8 cellular contexts compared by ENCODE assay signal in genomic region chr3:121431717-121432517, GRCh38.
DNase-seq lines count a peak whose midpoint lies in the region; ATAC-seq and TF ChIP-seq lines count a peak whose summit lies in the region.

No MANE protein-coding gene starts in this region.

- no peaks in the 10 kb centered on the region for H3K79me2 ChIP-seq in OCI-LY3 (ENCODE audit: low read length)

- peaks cover 55% of the 10 kb centered on the region for H3K36me3 ChIP-seq in OCI-LY3 (replicated peaks; ENCODE audit: low read depth, low read length)
- H3K36me3 ChIP-seq in liver (ENCODE audit: control insufficient read depth in 4 of 4, insufficient read depth in 3 of 4, low read depth in 1 of 4, low read length in 3 of 4): no peaks in the 10 kb centered on the region

- peak; percentile 96 for ATAC-seq in HG02870 (IDR thresholded peaks at IDR 0.05; ENCODE audit: unreplicated experiment)
- peak; percentile 72 for ATAC-seq in stimulated activated memory B cell treated with anti-CD40 and anti-IgM and Interleukin-4, amounts not matched to agents 10 μg/mL and 1 μg/mL and 100 μg/mL, for 72 hours

- in situ Hi-C loops in astrocyte of the cerebellum (cut with HindIII; ENCODE audit: low sequenced_read_pairs): no loop called here

- H3K9me3 ChIP-seq in OCI-LY3 (ENCODE audit: insufficient read depth, low read length): no peaks in the 10 kb centered on the region
- no peaks in the 10 kb centered on the region for H3K9me3 ChIP-seq in liver (ENCODE audit: control insufficient read depth in 4 of 4, low read length in 3 of 4)

- H3K9me3 Mint-ChIP-seq in stimulated activated memory B cell treated with anti-CD40 and anti-IgM and Interleukin-4, amounts not matched to agents 10 μg/mL and 1 μg/mL and 100 μg/mL, for 72 hours: no peaks in the 10 kb centered on the region

- TF ChIP-seq CTCF in OCI-LY3 (IDR thresholded peaks at IDR 0.05; ENCODE audit: low read depth, low read length): no peak
- no peak for TF ChIP-seq CTCF in astrocyte of the cerebellum (IDR thresholded peaks at IDR 0.05; ENCODE audit: low read depth, low read length, missing control alignments)
- no peak for TF ChIP-seq CTCF in liver (IDR thresholded peaks at IDR 0.05; ENCODE audit: low read depth, low read length, missing input control)

- H3K27ac ChIP-seq in OCI-LY3 (ENCODE audit: low read length) (no peak overlapping the region), liver (ENCODE audit: low read depth in 1 of 2, low read length in 2 of 2) (peak overlapping the region; percentile 2 to 10)

- H3K4me3 Mint-ChIP-seq in stimulated activated memory B cell treated with anti-CD40 and anti-IgM and Interleukin-4, amounts not matched to agents 10 μg/mL and 1 μg/mL and 100 μg/mL, for 72 hours: peak overlapping the region; percentile 26

- H3K9ac ChIP-seq in OCI-LY3 (ENCODE audit: low read length) (no peak overlapping the region), liver (ENCODE audit: low read depth in 1 of 2, low read length in 2 of 2) (no peak overlapping the region)

- H4K20me1 ChIP-seq in OCI-LY3 (ENCODE audit: insufficient read depth, low read length): no peaks in the 10 kb centered on the region

- TF ChIP-seq RAD21 in liver (IDR thresholded peaks at IDR 0.05): peak in 1 of 2 donors; percentile 10

- DNase-seq in activated CD8-positive, alpha-beta memory T cell treated with anti-CD3 and anti-CD28 coated beads for 4 hours (ENCODE audit: low read depth in 2 of 2): peak; percentile 19 to 37
- no peak for DNase-seq in activated CD8-positive, alpha-beta memory T cell treated with anti-CD3 and anti-CD28 coated beads, Interleukin-2, amount 50 U/mL, for 48 hours
- peak; percentile 54 for DNase-seq in astrocyte of the cerebellum (ENCODE audit: low read depth)
- no peak for DNase-seq in anterior cingulate cortex (lab: John Stamatoyannopoulos, UW)

- H3K4me1 ChIP-seq in OCI-LY3 (ENCODE audit: low read length) (peaks cover 20% of the 10 kb centered on the region), liver (ENCODE audit: control insufficient read depth in 4 of 4, insufficient read depth in 4 of 4, low read length in 3 of 4) (peaks cover 0 to 6% (median 5%) of the 10 kb centered on the region in 4 donors)

- peaks cover 10% of the 10 kb centered on the region for H3K4me1 Mint-ChIP-seq in stimulated activated memory B cell treated with anti-CD40 and anti-IgM and Interleukin-4, amounts not matched to agents 10 μg/mL and 1 μg/mL and 100 μg/mL, for 72 hours

- H3K27ac Mint-ChIP-seq in stimulated activated memory B cell treated with anti-CD40 and anti-IgM and Interleukin-4, amounts not matched to agents 10 μg/mL and 1 μg/mL and 100 μg/mL, for 72 hours: peak overlapping the region; percentile 67

- no peak overlapping the region for H3K4me3 ChIP-seq in OCI-LY3 (ENCODE audit: low read length)
- peak overlapping the region; percentile 4 for H3K4me3 ChIP-seq in astrocyte of the cerebellum (ENCODE audit: low read depth, low read length)
- H3K4me3 ChIP-seq in liver (ENCODE audit: low read depth in 1 of 3, low read length in 3 of 3): peak overlapping the region in 2 of 3 donors; percentile 23 to 39

- H2AFZ ChIP-seq in OCI-LY3 (ENCODE audit: low read depth, low read length): no peak overlapping the region

- 61% methylated on average over 5 of the region's 5 CpGs for WGBS in liver

- H3K4me2 ChIP-seq in OCI-LY3 (ENCODE audit: low read length): 0 out of 2 replicates have a peak overlapping the region, but pooled peaks have one; percentile 10

- no peaks in the 10 kb centered on the region for H3K27me3 Mint-ChIP-seq in stimulated activated memory B cell treated with anti-CD40 and anti-IgM and Interleukin-4, amounts not matched to agents 10 μg/mL and 1 μg/mL and 100 μg/mL, for 72 hours

- H3K27me3 ChIP-seq in OCI-LY3 (ENCODE audit: low read depth, low read length): no peaks in the 10 kb centered on the region
- H3K27me3 ChIP-seq in liver (ENCODE audit: control insufficient read depth in 4 of 4, insufficient read depth in 4 of 4, low read length in 3 of 4): no peaks in the 10 kb centered on the region

- H3K36me3 Mint-ChIP-seq in stimulated activated memory B cell treated with anti-CD40 and anti-IgM and Interleukin-4, amounts not matched to agents 10 μg/mL and 1 μg/mL and 100 μg/mL, for 72 hours: no peaks in the 10 kb centered on the region

TF ChIP-seq in liver, 16 proteins besides CTCF, POLR2A, EP300 and RAD21:
- peak; percentile 68 for TF ChIP-seq SP1 (IDR thresholded peaks at IDR 0.05)
- TF ChIP-seq ZBTB33 (IDR thresholded peaks at IDR 0.05): no peak
- no peak for TF ChIP-seq YY1 (IDR thresholded peaks at IDR 0.05)
- peak; percentile 70 to 75 for TF ChIP-seq HNF4A (conservative IDR thresholded peaks at IDR 0.05)
- peak; percentile 50 for TF ChIP-seq HNF4G (IDR thresholded peaks at IDR 0.05)
- peak in 1 of 2 donors; percentile 18 for TF ChIP-seq JUND (IDR thresholded peaks at IDR 0.05)
- TF ChIP-seq NR2F2 (IDR thresholded peaks at IDR 0.05): no peak
- peak; percentile 23 for TF ChIP-seq FOXA2 (IDR thresholded peaks at IDR 0.05)
- TF ChIP-seq RXRA (IDR thresholded peaks at IDR 0.05): peak in 1 of 2 donors; percentile 28
TF ChIP-seq in liver: peak in this region for 6.

Comparison
In these comparisons a context has a peak if more than half of its experiments do, and no peak if none do; other contexts are left out.
1. DNase-seq: peak in activated CD8-positive, alpha-beta memory T cell treated with anti-CD3 and anti-CD28 coated beads for 4 hours (2 of 2) and astrocyte of the cerebellum (single experiment); none in activated CD8-positive, alpha-beta memory T cell treated with anti-CD3 and anti-CD28 coated beads, Interleukin-2, amount 50 U/mL, for 48 hours (single experiment) and anterior cingulate cortex (0 of 58).